ENCODE assay signal across 24 cellular contexts in genomic region chr15:30030350-30030749, GRCh38. TPM values are rescaled to one million over a fixed set of nuclear protein-coding genes. Genes with fewer than 3 reads are reported as not detected.
A peak's percentile ranks its signal among the peaks of the same experiment; 100 is the strongest.
DNase-seq lines count a peak whose midpoint lies in the region; ATAC-seq and TF ChIP-seq lines count a peak whose summit lies in the region.
"Had no signal": no experiment of that assay in that cellular context is flagged by ENCODE, and none has a peak within 500 bp of the region (broad histone marks: within the 10 kb centered on the region; RNA-seq: fewer than 3 reads in every experiment).

No MANE protein-coding gene starts in this region.

- no peak overlapping the region for H2BK12ac ChIP-seq in H9 (ENCODE audit: insufficient read length, low read depth, low read length)

- H3K23me2 ChIP-seq in H9 (ENCODE audit: insufficient read length, low read depth, low read length, poor library complexity, severe bottlenecking): no peaks in the 10 kb centered on the region

- H4K20me1 ChIP-seq in H9 (ENCODE audit: control insufficient read depth, insufficient read depth, insufficient read length) (no peaks in the 10 kb centered on the region), OCI-LY7 (ENCODE audit: insufficient read depth, low read length) (no peaks in the 10 kb centered on the region)

- POLR2A ChIA-PET in A673 (lab: Charles Lee; ENCODE audit: low non-redundant PET) (no interaction called here), OCI-LY7 (lab: Charles Lee) (no interaction called here)

- no peak overlapping the region for H3K23ac ChIP-seq in H9 (ENCODE audit: insufficient read length, low read depth, low read length)

- H3K4me1 Mint-ChIP-seq in H9: no peaks in the 10 kb centered on the region
- H3K4me1 Mint-ChIP-seq: stimulated activated effector memory CD8-positive, alpha-beta T cell treated with anti-CD3 and anti-CD28 coated beads, Interleukin-12 subunit alpha, Interleukin-12 subunit beta, amount 100 ng/mL, for 72 hours; T-cell had no signal

- H3K4me3 Mint-ChIP-seq in H9: no peak overlapping the region
- H3K4me3 Mint-ChIP-seq: activated naive CD4-positive, alpha-beta T cell treated with anti-CD3 and anti-CD28 coated beads for 36 hours; activated T-cell treated with anti-CD3 and anti-CD28 coated beads, Interleukin-2, amount 50 U/mL, for 72 hours; CD4-positive, alpha-beta T cell; dendritic cell treated with granulocyte-macrophage colony-stimulating factor and Interleukin-4, amounts not matched to agents 40 ng/mL and 50 ng/mL, for 4 days; stimulated activated effector memory CD8-positive, alpha-beta T cell treated with anti-CD3 and anti-CD28 coated beads, Interleukin-12 subunit alpha, Interleukin-12 subunit beta, amount 100 ng/mL, for 72 hours; T-cell had no signal

- H3K18ac ChIP-seq in H9 (ENCODE audit: insufficient read length, low read depth, low read length): no peak overlapping the region

- H2AK5ac ChIP-seq in H9 (ENCODE audit: insufficient read length, low read length): no peak overlapping the region

- H3K14ac ChIP-seq in H9 (ENCODE audit: insufficient read depth, low read length): no peak overlapping the region

- H3K27me3 Mint-ChIP-seq in H9 (ENCODE audit: low read depth): peaks cover 2% of the 10 kb centered on the region; the same call in 1 of the 2 replicates

- H3K4me2 ChIP-seq in H9 (ENCODE audit: insufficient read depth, insufficient read length, low read length) (no peak overlapping the region), OCI-LY7 (ENCODE audit: low read length) (no peak overlapping the region)

- H4K5ac ChIP-seq in H9 (ENCODE audit: insufficient read length, low read depth, low read length): no peak overlapping the region

- H2AFZ ChIP-seq in H9 (ENCODE audit: low read length) (no peak overlapping the region), OCI-LY7 (ENCODE audit: low read length) (no peak overlapping the region)

- peaks cover 4 to 19% of the 10 kb centered on the region in 2 experiments; a peak in 4 of 5 replicates for H3K9me3 Mint-ChIP-seq in H9
- H3K9me3 Mint-ChIP-seq: activated T-cell treated with anti-CD3 and anti-CD28 coated beads, Interleukin-2, amount 50 U/mL, for 72 hours; dendritic cell treated with granulocyte-macrophage colony-stimulating factor and Interleukin-4, amounts not matched to agents 40 ng/mL and 50 ng/mL, for 4 days; stimulated activated effector memory CD8-positive, alpha-beta T cell treated with anti-CD3 and anti-CD28 coated beads, Interleukin-12 subunit alpha, Interleukin-12 subunit beta, amount 100 ng/mL, for 72 hours had no signal

- TF ChIP-seq CTCF in A673 (conservative IDR thresholded peaks at IDR 0.05; ENCODE audit: low read depth, low read length) (0 out of 2 replicates have a peak, but pooled peaks have one; percentile 10), H9 (conservative IDR thresholded peaks at IDR 0.05) (peak; percentile 32; the same call in 1 of the 3 replicates), OCI-LY7 (conservative IDR thresholded peaks at IDR 0.05; ENCODE audit: low read length) (0 out of 2 replicates have a peak, but pooled peaks have one; percentile 21)

- no peak overlapping the region for H2BK20ac ChIP-seq in H9 (ENCODE audit: low read depth, low read length, poor library complexity, severe bottlenecking)

- no peak overlapping the region for H4K91ac ChIP-seq in H9 (ENCODE audit: insufficient read length, low read depth, low read length)

- no peaks in the 10 kb centered on the region for H3K27me3 ChIP-seq in A673 (replicated peaks; ENCODE audit: insufficient read depth, low read depth, low read length, poor library complexity)
- no peaks in the 10 kb centered on the region; the same call in 1 of the 2 replicates for H3K27me3 ChIP-seq in H9 (ENCODE audit: insufficient read depth, low read length)
- H3K27me3 ChIP-seq: cardiac muscle cell had no signal

- no peaks in the 10 kb centered on the region for H3K79me1 ChIP-seq in H9 (ENCODE audit: insufficient read depth, low read depth, low read length, poor library complexity, severe bottlenecking)

- H3K36me3 ChIP-seq in A673 (ENCODE audit: insufficient read depth, low read length, poor library complexity, severe bottlenecking) (no peaks in the 10 kb centered on the region), OCI-LY7 (ENCODE audit: insufficient read depth, low read length) (no peaks in the 10 kb centered on the region)
- H3K36me3 ChIP-seq: cardiac muscle cell had no signal

- intact Hi-C loops in A673 (cut with micrococcal nuclease; ENCODE audit: unreplicated experiment) (no loop called here), OCI-LY7 (cut with micrococcal nuclease; ENCODE audit: unreplicated experiment) (no loop called here)

- H3K27ac ChIP-seq in A673 (ENCODE audit: low read depth, low read length, poor library complexity, severe bottlenecking) (no peak overlapping the region), H9 (ENCODE audit: insufficient read length, low read depth, low read length) (no peak overlapping the region), OCI-LY7 (ENCODE audit: low read depth, low read length, poor library complexity, severe bottlenecking) (no peak overlapping the region)
- H3K27ac ChIP-seq: cardiac muscle cell had no signal

- H2BK120ac ChIP-seq in H9 (ENCODE audit: low read depth, low read length, poor library complexity, severe bottlenecking): no peak overlapping the region

- H4K8ac ChIP-seq in H9 (replicated peaks; ENCODE audit: insufficient read length, low read depth, low read length): no peak overlapping the region

- H3K4me1 ChIP-seq in A673 (ENCODE audit: insufficient read depth, low read length, poor library complexity, severe bottlenecking) (no peaks in the 10 kb centered on the region), H9 (ENCODE audit: insufficient read depth, low read length) (no peaks in the 10 kb centered on the region), OCI-LY7 (ENCODE audit: insufficient read depth, low read length, poor library complexity, severe bottlenecking) (no peaks in the 10 kb centered on the region)

- BruUV-seq in A673 (replicated peaks; lab: Mats Ljungman, UMichigan) (no TSS peak), OCI-LY7 (replicated peaks; lab: Mats Ljungman, UMichigan) (no TSS peak)

- no peaks in the 10 kb centered on the region for H3K9me2 ChIP-seq in OCI-LY7 (ENCODE audit: insufficient read depth, low read length)

- H3K36me3 Mint-ChIP-seq in H9 (ENCODE audit: insufficient read depth in 1 of 3, low read depth in 3 of 3): peaks cover 0 to 7% (median 0%) of the 10 kb centered on the region in 3 experiments; a peak in 2 of 7 replicates
- H3K36me3 Mint-ChIP-seq: stimulated activated effector memory CD8-positive, alpha-beta T cell treated with anti-CD3 and anti-CD28 coated beads, Interleukin-12 subunit alpha, Interleukin-12 subunit beta, amount 100 ng/mL, for 72 hours; T-cell had no signal

- ATAC-seq in GM21528 (IDR thresholded peaks at IDR 0.05; ENCODE audit: low FRiP score, unreplicated experiment): no peak
- ATAC-seq: activated T-cell treated with anti-CD3 and anti-CD28 coated beads, Interleukin-2, amount 50 U/mL, for 72 hours; left lobe of liver; stimulated activated effector memory CD8-positive, alpha-beta T cell treated with anti-CD3 and anti-CD28 coated beads, Interleukin-12 subunit alpha, Interleukin-12 subunit beta, amount 100 ng/mL, for 72 hours; T-cell had no signal

- H2BK15ac ChIP-seq in H9 (ENCODE audit: low read depth, low read length): no peak overlapping the region

- H3K4ac ChIP-seq in H9 (ENCODE audit: low read depth, low read length): no peak overlapping the region

- no CpG with 5 or more reads among the region's 8 CpGs for WGBS in H9 (ENCODE audit: extremely low coverage, insufficient read length, low lambda C conversion rate)

- no peak overlapping the region for H3T11ph ChIP-seq in H9 (ENCODE audit: low read length)

- H3K79me2 ChIP-seq in H9 (ENCODE audit: insufficient read depth, low read length) (no peaks in the 10 kb centered on the region), OCI-LY7 (ENCODE audit: insufficient read depth, low read depth, low read length) (no peaks in the 10 kb centered on the region)

- H3K56ac ChIP-seq in H9 (ENCODE audit: insufficient read length, low read depth, low read length): no peak overlapping the region

- H3K27ac Mint-ChIP-seq in H9: no peak overlapping the region
- H3K27ac Mint-ChIP-seq: activated naive CD4-positive, alpha-beta T cell treated with anti-CD3 and anti-CD28 coated beads for 36 hours; activated T-cell treated with anti-CD3 and anti-CD28 coated beads, Interleukin-2, amount 50 U/mL, for 72 hours; CD4-positive, alpha-beta T cell; dendritic cell treated with granulocyte-macrophage colony-stimulating factor and Interleukin-4, amounts not matched to agents 40 ng/mL and 50 ng/mL, for 4 days; stimulated activated effector memory CD8-positive, alpha-beta T cell treated with anti-CD3 and anti-CD28 coated beads, Interleukin-12 subunit alpha, Interleukin-12 subunit beta, amount 100 ng/mL, for 72 hours; T-cell had no signal

- H3K4me3 ChIP-seq in A673 (ENCODE audit: low read depth, low read length, poor library complexity, severe bottlenecking) (no peak overlapping the region), OCI-LY7 (ENCODE audit: low read depth, low read length, poor library complexity, severe bottlenecking) (no peak overlapping the region)
- H3K4me3 ChIP-seq: cardiac muscle cell had no signal

- DNase-seq in A673 (ENCODE audit: low spot score) (no peak), H9 (no peak), OCI-LY7 (ENCODE audit: low spot score) (no peak), dermis blood vessel endothelial cell (peak; percentile 20), foreskin melanocyte (no peak)
- no peak for DNase-seq in activated CD4-positive, alpha-beta T cell treated with anti-CD3 and anti-CD28 coated beads, Interleukin-2, amount 50 U/mL, for 48 hours
- DNase-seq in activated CD4-positive, alpha-beta T cell treated with anti-CD3 and anti-CD28 coated beads, Interleukin-2, amount 50 U/mL, for 1 hour: no peak
- DNase-seq: activated naive CD4-positive, alpha-beta T cell treated with anti-CD3 and anti-CD28 coated beads for 36 hours; activated T-cell treated with anti-CD3 and anti-CD28 coated beads, Interleukin-2, amount 50 U/mL, for 72 hours; amniotic stem cell; CD4-positive, alpha-beta T cell; DMS79 treated with DMSO at 0.1 percent for 48 hours; NCI-H2107; NCI-H510A; SHP77 treated with DMSO at 0.1 percent for 48 hours; stimulated activated CD4-positive, alpha-beta T cell treated with anti-CD3 and anti-CD28 coated beads, Interleukin-1b, Interleukin-23, amount 100 ng/mL, for 48 hours; T-cell had no signal

- CTCF ChIA-PET in A673 (lab: Charles Lee): no interaction called here
- CTCF ChIA-PET in OCI-LY7 (lab: Charles Lee; ENCODE audit: unreplicated experiment): no interaction called here

- no peak overlapping the region for H2BK5ac ChIP-seq in H9 (ENCODE audit: insufficient read length, low read length)

- H3K9me3 ChIP-seq in A673 (ENCODE audit: low read depth, low read length, poor library complexity, severe bottlenecking) (no peaks in the 10 kb centered on the region), H9 (ENCODE audit: control insufficient read depth, low read depth, low read length) (no peaks in the 10 kb centered on the region), OCI-LY7 (ENCODE audit: low read length) (no peaks in the 10 kb centered on the region)

- no peak overlapping the region for H3K9ac ChIP-seq in H9 (ENCODE audit: extremely low read depth, insufficient read length, low read length)

RNA-seq across cellular contexts. Expression of gene GOLGA8J, which starts 52.4 kb away (rescaled TPM):
- total RNA-seq in A673 (2021) (0.22 TPM in 1 of 2 replicates, not detected in the other), H9 (2021) (not detected in 2 replicates), OCI-LY7 (2022) (not detected in 2 replicates), dermis blood vessel endothelial cell (0.17 TPM in 1 of 2 replicates, not detected in the other)
- total RNA-seq in OCI-LY7 (2014; rRNA removed; shearing (Covaris generic)): not detected in 2 replicates
- total RNA-seq: activated naive CD4-positive, alpha-beta T cell treated with anti-CD3 and anti-CD28 coated beads for 36 hours; activated T-cell treated with anti-CD3 and anti-CD28 coated beads, Interleukin-2, amount 50 U/mL, for 72 hours; cardiac muscle cell; pulmonary artery endothelial cell; skeletal muscle tissue; T-cell had no signal
